1 cellular context compared by ENCODE assay signal in the genomic region with DNA sequence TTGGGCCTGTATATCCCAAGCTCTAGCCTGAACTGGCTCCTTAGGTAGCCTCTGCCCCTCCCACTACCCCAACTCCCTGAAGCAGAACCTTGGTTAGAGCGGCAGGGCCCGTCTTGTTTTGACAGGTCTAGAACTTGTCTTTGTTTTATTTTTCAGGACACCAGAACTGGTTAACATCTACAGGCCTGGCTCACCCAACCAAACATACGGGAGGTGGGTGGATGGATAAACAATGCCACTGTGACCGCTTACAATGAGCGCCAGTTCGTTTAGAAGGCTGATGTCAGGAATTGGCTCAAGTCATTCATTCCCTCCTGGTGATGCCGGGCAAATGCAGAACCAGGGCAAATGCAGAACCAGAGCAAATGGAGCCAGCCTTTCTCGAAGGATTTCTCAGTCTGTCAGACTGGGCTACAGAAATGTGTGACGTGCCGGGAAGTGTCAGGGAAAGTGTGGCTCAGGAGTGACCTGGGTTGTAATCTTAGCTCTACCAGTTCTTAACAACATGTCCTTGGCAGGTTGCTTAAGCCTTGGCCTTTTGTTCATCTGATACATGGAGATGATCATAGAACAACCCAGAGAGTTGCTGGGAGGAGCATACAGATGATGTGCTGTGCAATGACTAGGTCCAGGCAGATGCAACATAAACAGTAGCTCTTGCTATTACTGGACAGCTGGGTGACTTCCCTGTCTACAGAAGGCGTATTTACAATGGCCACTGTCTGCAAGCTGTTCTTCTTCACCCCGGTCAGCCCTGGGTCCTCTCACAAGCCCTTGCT.
TF ChIP-seq lines count a peak whose summit lies in the region.

No MANE protein-coding gene starts in this region.

TF ChIP-seq in SK-N-SH treated with all-trans-retinoic acid at 6 μM for 48 hours, 23 proteins besides CTCF, POLR2A, EP300 and RAD21 (continued from another document):
- TF ChIP-seq ISL1 (CRISPR knock-in tag; IDR thresholded peaks at IDR 0.05) (no peak), ZC3H10 (CRISPR knock-in tag; IDR thresholded peaks at IDR 0.05) (no peak)
